In the genomic region with DNA sequence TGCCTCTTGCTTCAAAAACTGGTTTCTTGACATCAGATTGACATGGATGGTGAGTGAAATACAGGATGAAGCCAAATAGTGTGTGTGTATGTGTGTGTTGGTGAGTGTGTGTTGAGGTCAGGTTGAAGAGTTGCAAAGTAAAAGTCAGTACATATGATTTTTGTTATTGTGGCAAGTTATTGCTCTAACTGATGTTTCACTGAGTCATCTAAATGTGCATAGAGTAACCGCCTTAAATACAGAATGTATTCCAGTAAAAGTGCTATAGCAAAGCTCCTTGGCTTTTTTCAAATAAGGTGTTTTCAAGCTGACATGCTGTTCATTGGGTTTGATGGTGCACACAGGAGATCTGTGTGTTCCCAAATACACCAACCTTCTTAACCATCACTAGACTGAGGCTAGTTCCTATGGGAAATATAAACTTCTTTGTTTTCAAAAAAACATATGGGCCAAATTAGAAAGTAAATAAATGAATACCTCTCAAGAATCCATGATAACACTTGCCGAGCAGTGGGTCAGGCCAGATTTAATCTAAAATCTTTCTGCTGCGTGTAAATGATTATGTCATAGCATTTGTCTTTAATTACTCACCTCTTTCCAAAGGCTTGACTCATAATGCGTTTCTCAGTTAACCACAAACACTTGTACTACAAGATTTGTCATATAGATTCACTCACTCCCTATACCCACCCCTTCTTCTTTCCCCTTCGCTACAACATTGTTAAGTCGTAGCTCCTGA, we compare ENCODE assay signal across 1 cellular context.
A peak's percentile ranks its signal among the peaks of the same experiment; 100 is the strongest.
TF ChIP-seq lines count a peak whose summit lies in the region.

No MANE protein-coding gene starts in this region.

TF ChIP-seq in GM12878, 131 proteins besides CTCF, POLR2A, EP300 and RAD21 (continued from another document):
- TF ChIP-seq BRCA1 (IDR thresholded peaks at IDR 0.05; ENCODE audit: low read depth, low read length) (no peak), MTA2 (IDR thresholded peaks at IDR 0.05; ENCODE audit: low read depth) (0 out of 2 replicates have a peak, but pooled peaks have one; percentile 38), MEF2A (IDR thresholded peaks at IDR 0.05; ENCODE audit: insufficient read depth, low read depth, low read length) (0 out of 2 replicates have a peak, but pooled peaks have one; percentile 28), EED (IDR thresholded peaks at IDR 0.05; ENCODE audit: low read depth) (0 out of 2 replicates have a peak, but pooled peaks have one; percentile 20), LARP7 (IDR thresholded peaks at IDR 0.05) (no peak), SUPT20H (IDR thresholded peaks at IDR 0.05; ENCODE audit: borderline replicate concordance, control insufficient read depth, low read depth, low read length) (no peak), FOXM1 (IDR thresholded peaks at IDR 0.05; ENCODE audit: low read depth, low read length) (peak; percentile 41; the same call in 1 of the 2 replicates), ATF7 (IDR thresholded peaks at IDR 0.05; ENCODE audit: low read depth) (peak; percentile 66), ZBED1 (IDR thresholded peaks at IDR 0.05; ENCODE audit: borderline replicate concordance) (no peak), CUX1 (IDR thresholded peaks at IDR 0.05; ENCODE audit: insufficient replicate concordance, low read depth, low read length) (no peak), YY1 (IDR thresholded peaks at IDR 0.05; ENCODE audit: low read depth, low read length) (no peak), NR2C2 (IDR thresholded peaks at IDR 0.05; ENCODE audit: borderline replicate concordance, control insufficient read depth, insufficient read length, low read depth) (no peak), PML (IDR thresholded peaks at IDR 0.05; ENCODE audit: low read length) (no peak), TCF7 (IDR thresholded peaks at IDR 0.05; ENCODE audit: borderline replicate concordance) (no peak), RELB (IDR thresholded peaks at IDR 0.05; ENCODE audit: low read depth) (no peak), ATF3 (IDR thresholded peaks at IDR 0.05; ENCODE audit: borderline replicate concordance, extremely low read depth, low read depth, low read length) (no peak), NFIC (IDR thresholded peaks at IDR 0.05; ENCODE audit: low read depth, low read length) (peak; percentile 80), PAX5 (IDR thresholded peaks at IDR 0.05; ENCODE audit: borderline replicate concordance, low read depth, low read length) (no peak), IRF4 (IDR thresholded peaks at IDR 0.05; ENCODE audit: low read depth, low read length) (peak; percentile 45; the same call in 1 of the 2 replicates), IKZF2 (IDR thresholded peaks at IDR 0.05) (peak; percentile 19 to 56; a peak in 2 of 4 replicates), SIX5 (IDR thresholded peaks at IDR 0.05; ENCODE audit: low read depth, low read length, severe bottlenecking) (no peak), BCL11A (IDR thresholded peaks at IDR 0.05; ENCODE audit: low read depth, low read length) (peak; percentile 58; the same call in 1 of the 2 replicates), CREM (IDR thresholded peaks at IDR 0.05; ENCODE audit: low read depth) (peak; percentile 34; the same call in 1 of the 2 replicates), JUNB (IDR thresholded peaks at IDR 0.05) (peak; percentile 85), ZNF384 (IDR thresholded peaks at IDR 0.05; ENCODE audit: borderline replicate concordance, low read depth, low read length) (no peak), CBFB (IDR thresholded peaks at IDR 0.05; ENCODE audit: low read depth) (peak; percentile 61; the same call in 1 of the 2 replicates)
- TF ChIP-seq, protein P1, sequence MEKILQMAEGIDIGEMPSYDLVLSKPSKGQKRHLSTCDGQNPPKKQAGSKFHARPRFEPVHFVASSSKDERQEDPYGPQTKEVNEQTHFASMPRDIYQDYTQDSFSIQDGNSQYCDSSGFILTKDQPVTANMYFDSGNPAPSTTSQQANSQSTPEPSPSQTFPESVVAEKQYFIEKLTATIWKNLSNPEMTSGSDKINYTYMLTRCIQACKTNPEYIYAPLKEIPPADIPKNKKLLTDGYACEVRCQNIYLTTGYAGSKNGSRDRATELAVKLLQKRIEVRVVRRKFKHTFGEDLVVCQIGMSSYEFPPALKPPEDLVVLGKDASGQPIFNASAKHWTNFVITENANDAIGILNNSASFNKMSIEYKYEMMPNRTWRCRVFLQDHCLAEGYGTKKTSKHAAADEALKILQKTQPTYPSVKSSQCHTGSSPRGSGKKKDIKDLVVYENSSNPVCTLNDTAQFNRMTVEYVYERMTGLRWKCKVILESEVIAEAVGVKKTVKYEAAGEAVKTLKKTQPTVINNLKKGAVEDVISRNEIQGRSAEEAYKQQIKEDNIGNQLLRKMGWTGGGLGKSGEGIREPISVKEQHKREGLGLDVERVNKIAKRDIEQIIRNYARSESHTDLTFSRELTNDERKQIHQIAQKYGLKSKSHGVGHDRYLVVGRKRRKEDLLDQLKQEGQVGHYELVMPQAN (conservative IDR thresholded peaks at IDR 0.05), result no peak
TF ChIP-seq in GM12878: peak in this region for 14.
